Comparison of ENCODE assay signal across 17 cellular contexts in genomic region chr18:75227535-75227934, GRCh38. TPM values are rescaled to one million over a fixed set of nuclear protein-coding genes. Genes with fewer than 3 reads are reported as not detected.
A peak's percentile ranks its signal among the peaks of the same experiment; 100 is the strongest.
DNase-seq lines count a peak whose midpoint lies in the region; ATAC-seq and TF ChIP-seq lines count a peak whose summit lies in the region.
"Had no signal": no experiment of that assay in that cellular context is flagged by ENCODE, and none has a peak within 500 bp of the region (broad histone marks: within the 10 kb centered on the region; RNA-seq: fewer than 3 reads in every experiment).

No MANE protein-coding gene starts in this region.

- H3K4me1 Mint-ChIP-seq in naive thymus-derived CD8-positive, alpha-beta T cell = peaks cover 26 to 83% (median 80%) of the 10 kb centered on the region in 4 donors

- H3K4me3 ChIP-seq in ascending aorta (peak overlapping the region; percentile 18 to 49), fibroblast of villous mesenchyme (ENCODE audit: low read depth, low read length) (peak overlapping the region; percentile 4), tibial artery (peak overlapping the region; percentile 39 to 41)
- H3K4me3 ChIP-seq: GM23338 had no signal

- H3K27ac Mint-ChIP-seq in naive thymus-derived CD8-positive, alpha-beta T cell = peak overlapping the region; percentile 24 to 92 (median 71)
- H3K27ac Mint-ChIP-seq: GM23338 had no signal

- peak overlapping the region; percentile 28 to 78 (median 64) for H3K4me3 Mint-ChIP-seq in naive thymus-derived CD8-positive, alpha-beta T cell
- H3K4me3 Mint-ChIP-seq: GM23338 had no signal

- TF ChIP-seq CTCF in ascending aorta (IDR thresholded peaks at IDR 0.05) = no peak
- no peak for TF ChIP-seq CTCF in fibroblast of villous mesenchyme (IDR thresholded peaks at IDR 0.05; ENCODE audit: insufficient read depth, low read depth, low read length)
- TF ChIP-seq CTCF in tibial artery (IDR thresholded peaks at IDR 0.05) = no peak

- peaks cover 0 to 14% (median 9%) of the 10 kb centered on the region in 3 donors for H3K36me3 Mint-ChIP-seq in naive thymus-derived CD8-positive, alpha-beta T cell

- POLR2A ChIA-PET in naive thymus-derived CD8-positive, alpha-beta T cell (lab: Charles Lee) = interaction anchor here (2.9 kb wide), 1 partner anchor 17 kb away, joined by 16 read pairs; the partner anchor contains the start of genes PTGR3 and TSHZ1

- H3K36me3 ChIP-seq in ascending aorta (no peaks in the 10 kb centered on the region), tibial artery (no peaks in the 10 kb centered on the region)
- H3K36me3 ChIP-seq: vagina had no signal

- no peak for ATAC-seq in naive thymus-derived CD8-positive, alpha-beta T cell
- no peak for ATAC-seq in HG02970 (IDR thresholded peaks at IDR 0.05; ENCODE audit: low FRiP score, unreplicated experiment)
- ATAC-seq: GM23338, SK-N-SH treated with all-trans-retinoic acid at 6 μM for 48 hours had no signal

- H3K9me3 Mint-ChIP-seq in naive thymus-derived CD8-positive, alpha-beta T cell = no peaks in the 10 kb centered on the region
- H3K9me3 Mint-ChIP-seq: GM23338 had no signal

- H3K4me1 ChIP-seq in ascending aorta (peaks cover 4 to 7% of the 10 kb centered on the region in 2 donors), tibial artery (peaks cover 0 to 26% (median 10%) of the 10 kb centered on the region in 4 donors)

- DNase-seq in ascending aorta (ENCODE audit: low spot score in 2 of 2) (no peak), fibroblast of villous mesenchyme (ENCODE audit: low read depth) (peak; percentile 49), tibial artery (no peak), EL (no peak), GM19238 (ENCODE audit: insufficient read length, low spot score) (no peak)
- DNase-seq in naive thymus-derived CD8-positive, alpha-beta T cell = no peak
- DNase-seq: activated naive CD4-positive, alpha-beta T cell treated with anti-CD3 and anti-CD28 coated beads, Interleukin-2, amount 50 U/mL, for 16 hours; GF-D8; mammary epithelial cell; NCI-H1105 treated with DMSO at 0.1 percent for 48 hours; stimulated activated CD4-positive, alpha-beta T cell treated with anti-CD3 and anti-CD28 coated beads, Interleukin-2, amount 100 ng/mL, for 24 hours; stimulated activated CD8-positive, alpha-beta memory T cell treated with anti-CD3 and anti-CD28 coated beads, Interleukin-4, amount 100 ng/mL, for 48 hours had no signal

- H3K9me3 ChIP-seq in ascending aorta (no peaks in the 10 kb centered on the region), tibial artery (no peaks in the 10 kb centered on the region)
- H3K9me3 ChIP-seq: vagina had no signal

- no peaks in the 10 kb centered on the region for H3K27me3 ChIP-seq in ascending aorta
- no peaks in the 10 kb centered on the region for H3K27me3 ChIP-seq in tibial artery
- H3K27me3 ChIP-seq: vagina had no signal

- intact Hi-C loops in ascending aorta (cut with DNase I) (no loop called here), tibial artery (cut with DNase I; ENCODE audit: low total_unique reads) (no loop called here)

- H3K27me3 Mint-ChIP-seq in naive thymus-derived CD8-positive, alpha-beta T cell = no peaks in the 10 kb centered on the region

- H3K27ac ChIP-seq in ascending aorta = no peak overlapping the region
- H3K27ac ChIP-seq in tibial artery = peak overlapping the region in 1 of 2 donors; percentile 5
- H3K27ac ChIP-seq: VCaP had no signal

RNA-seq across cellular contexts. Expression of gene TSHZ1, which starts 16.9 kb away (rescaled TPM):
- 13.3 TPM for total RNA-seq in ascending aorta
- total RNA-seq in fibroblast of villous mesenchyme = 11.9 and 13.4 TPM in 2 replicates
- total RNA-seq in naive thymus-derived CD8-positive, alpha-beta T cell = 10 to 100 TPM; 32.8 to 33.6 TPM
- polyA plus RNA-seq in naive thymus-derived CD8-positive, alpha-beta T cell = 1 to 10 TPM; 2.8 to 7.1 (median 3.7) TPM

RNA-seq across cellular contexts. Expression of gene PTGR3, which starts 18.6 kb away (rescaled TPM):
- 10.1 TPM for total RNA-seq in ascending aorta
- total RNA-seq in fibroblast of villous mesenchyme = 11.6 and 12.1 TPM in 2 replicates
- total RNA-seq in naive thymus-derived CD8-positive, alpha-beta T cell = 10 to 100 TPM; 34.7 to 35.1 TPM
- 10 to 100 TPM; 14.7 to 28.5 (median 19.6) TPM for polyA plus RNA-seq in naive thymus-derived CD8-positive, alpha-beta T cell
